Comparison of ENCODE assay signal across 15 cellular contexts in genomic region chr12:9758119-9758518, GRCh38. TPM values are rescaled to one million over a fixed set of nuclear protein-coding genes. Genes with fewer than 3 reads are reported as not detected.
DNase-seq lines count a peak whose midpoint lies in the region; ATAC-seq and TF ChIP-seq lines count a peak whose summit lies in the region.
"Had no signal": no experiment of that assay in that cellular context is flagged by ENCODE, and none has a peak within 500 bp of the region (broad histone marks: within the 10 kb centered on the region; RNA-seq: fewer than 3 reads in every experiment).

No MANE protein-coding gene starts in this region.

- peaks cover 47% of the 10 kb centered on the region for H3K4me1 ChIP-seq in CD8-positive, alpha-beta T cell (ENCODE audit: insufficient read depth, low read length)
- no peaks in the 10 kb centered on the region for H3K4me1 ChIP-seq in psoas muscle

- no peak for TF ChIP-seq CTCF in CD8-positive, alpha-beta T cell (IDR thresholded peaks at IDR 0.05)
- no peak for TF ChIP-seq CTCF in psoas muscle (IDR thresholded peaks at IDR 0.05)

- intact Hi-C loops in CD8-positive, alpha-beta T cell (cut with DNase I, micrococcal nuclease): loop anchor here in 1 of 2 experiments (10.0 kb wide), 1 partner anchor 607 kb away; no protein-coding TSS in a partner anchor
- intact Hi-C loops in activated T-helper 2 cell treated with anti-CD3 and anti-CD28 coated beads, Interferon-gamma antibody, Interleukin-2, Interleukin-4, amounts not matched to agents 10 μg/mL and 5 μg/mL and 100 μg/mL, durations not matched to agents 14 hours and 24 hours and 36 hours (cut with micrococcal nuclease): loop anchor here (1.0 kb wide), 1 partner anchor 8 kb away; no protein-coding TSS in a partner anchor
- intact Hi-C loops in psoas muscle (cut with DNase I): no loop called here

- peak overlapping the region; percentile 96 for H3K27ac Mint-ChIP-seq in CD8-positive, alpha-beta T cell
- peak overlapping the region; percentile 90 for H3K27ac Mint-ChIP-seq in activated T-helper 2 cell treated with anti-CD3 and anti-CD28 coated beads, Interferon-gamma antibody, Interleukin-2, Interleukin-4, amounts not matched to agents 10 μg/mL and 5 μg/mL and 100 μg/mL, durations not matched to agents 14 hours and 24 hours and 36 hours
- H3K27ac Mint-ChIP-seq: nephron had no signal

- H3K4me3 Mint-ChIP-seq in CD8-positive, alpha-beta T cell: peak overlapping the region; percentile 100
- peak overlapping the region; percentile 99 for H3K4me3 Mint-ChIP-seq in activated T-helper 2 cell treated with anti-CD3 and anti-CD28 coated beads, Interferon-gamma antibody, Interleukin-2, Interleukin-4, amounts not matched to agents 10 μg/mL and 5 μg/mL and 100 μg/mL, durations not matched to agents 14 hours and 24 hours and 36 hours (ENCODE audit: low read depth)
- H3K4me3 Mint-ChIP-seq: nephron had no signal

- CTCF ChIA-PET in CD8-positive, alpha-beta T cell (lab: Charles Lee): interaction anchor here (0.7 to 17.5 kb wide), 14 partner anchors 9 to 164 kb away, joined by 3 to 483 read pairs (median 3); no protein-coding TSS in a partner anchor

- no peaks in the 10 kb centered on the region for H3K9me3 ChIP-seq in CD8-positive, alpha-beta T cell (ENCODE audit: low read length)
- no peaks in the 10 kb centered on the region for H3K9me3 ChIP-seq in KOPT-K1 (ENCODE audit: insufficient read depth, low read length, poor library complexity, severe bottlenecking)
- no peaks in the 10 kb centered on the region for H3K9me3 ChIP-seq in psoas muscle

- H3K27me3 Mint-ChIP-seq in CD8-positive, alpha-beta T cell (ENCODE audit: low read depth): no peaks in the 10 kb centered on the region
- no peaks in the 10 kb centered on the region for H3K27me3 Mint-ChIP-seq in activated T-helper 2 cell treated with anti-CD3 and anti-CD28 coated beads, Interferon-gamma antibody, Interleukin-2, Interleukin-4, amounts not matched to agents 10 μg/mL and 5 μg/mL and 100 μg/mL, durations not matched to agents 14 hours and 24 hours and 36 hours (ENCODE audit: low read depth)

- 73 to 97% (median 93%) methylated on average over 3 of the region's 3 CpGs for WGBS in psoas muscle, 3 donors

- peak overlapping the region; percentile 98 for H3K27ac ChIP-seq in CD8-positive, alpha-beta T cell (ENCODE audit: low read depth, low read length)
- H3K27ac ChIP-seq in KOPT-K1 (ENCODE audit: low read depth, low read length, poor library complexity, severe bottlenecking): peak overlapping the region; percentile 94
- H3K27ac ChIP-seq in psoas muscle: no peak overlapping the region

- peaks cover 68% of the 10 kb centered on the region for H3K36me3 Mint-ChIP-seq in CD8-positive, alpha-beta T cell
- H3K36me3 Mint-ChIP-seq in activated T-helper 2 cell treated with anti-CD3 and anti-CD28 coated beads, Interferon-gamma antibody, Interleukin-2, Interleukin-4, amounts not matched to agents 10 μg/mL and 5 μg/mL and 100 μg/mL, durations not matched to agents 14 hours and 24 hours and 36 hours (ENCODE audit: low read depth): peaks cover 76% of the 10 kb centered on the region

- H3K36me3 ChIP-seq in CD8-positive, alpha-beta T cell (ENCODE audit: insufficient read depth, low read length): peaks cover 26% of the 10 kb centered on the region
- H3K36me3 ChIP-seq in KOPT-K1 (ENCODE audit: insufficient read depth, low read length) (peaks cover 37% of the 10 kb centered on the region), psoas muscle (ENCODE audit: insufficient read depth in 1 of 2, low read depth in 1 of 2) (no peaks in the 10 kb centered on the region)

- H3K9me3 Mint-ChIP-seq in CD8-positive, alpha-beta T cell: no peaks in the 10 kb centered on the region
- peaks cover 6% of the 10 kb centered on the region for H3K9me3 Mint-ChIP-seq in activated T-helper 2 cell treated with anti-CD3 and anti-CD28 coated beads, Interferon-gamma antibody, Interleukin-2, Interleukin-4, amounts not matched to agents 10 μg/mL and 5 μg/mL and 100 μg/mL, durations not matched to agents 14 hours and 24 hours and 36 hours
- H3K9me3 Mint-ChIP-seq: nephron had no signal

- no peaks in the 10 kb centered on the region for H3K27me3 ChIP-seq in CD8-positive, alpha-beta T cell (ENCODE audit: insufficient read depth, low read length)
- no peaks in the 10 kb centered on the region for H3K27me3 ChIP-seq in psoas muscle (ENCODE audit: insufficient read depth in 3 of 3, low read length in 2 of 3)

- peaks cover 65% of the 10 kb centered on the region for H3K4me1 Mint-ChIP-seq in CD8-positive, alpha-beta T cell (ENCODE audit: low read depth)
- peaks cover 52% of the 10 kb centered on the region for H3K4me1 Mint-ChIP-seq in activated T-helper 2 cell treated with anti-CD3 and anti-CD28 coated beads, Interferon-gamma antibody, Interleukin-2, Interleukin-4, amounts not matched to agents 10 μg/mL and 5 μg/mL and 100 μg/mL, durations not matched to agents 14 hours and 24 hours and 36 hours (ENCODE audit: low read depth)
- H3K4me1 Mint-ChIP-seq: nephron had no signal

- POLR2A ChIA-PET in CD8-positive, alpha-beta T cell (lab: Charles Lee): interaction anchor here (0.6 to 2.5 kb wide), 19 partner anchors 9 to 110 kb away, joined by 3 to 11 read pairs (median 4); partner anchors contain the start of gene CLEC2B

- no peak for DNase-seq in CD8-positive, alpha-beta T cell
- no peak for DNase-seq in activated T-helper 2 cell treated with anti-CD3 and anti-CD28 coated beads, Interferon-gamma antibody, Interleukin-2, Interleukin-4, amounts not matched to agents 10 μg/mL and 5 μg/mL and 100 μg/mL, durations not matched to agents 14 hours and 24 hours and 36 hours (ENCODE audit: low spot score)
- DNase-seq in psoas muscle (no peak), putamen (ENCODE audit: low spot score) (no peak), NCI-H2029 (lab: John Stamatoyannopoulos, UW) (no peak)
- DNase-seq: activated gamma-delta T cell, islet precursor cell, NCI-H2171 treated with DMSO at 0.1 percent for 48 hours had no signal

- no peak for ATAC-seq in CD8-positive, alpha-beta T cell
- ATAC-seq in psoas muscle: no peak
- no peak for ATAC-seq in GM18858 (IDR thresholded peaks at IDR 0.05; ENCODE audit: unreplicated experiment)
- no peak for ATAC-seq in HG03280 (IDR thresholded peaks at IDR 0.05; ENCODE audit: unreplicated experiment)
- ATAC-seq: HCT116 had no signal

- peak overlapping the region; percentile 67 for H3K4me3 ChIP-seq in CD8-positive, alpha-beta T cell (ENCODE audit: low read depth, low read length)
- H3K4me3 ChIP-seq in psoas muscle: peak overlapping the region; percentile 25

RNA-seq across cellular contexts. Expression of gene CD69, which starts 2.6 kb away (rescaled TPM):
- total RNA-seq in CD8-positive, alpha-beta T cell: 100 to 1,000 TPM; 502 to 504 TPM
- total RNA-seq in activated T-helper 2 cell treated with anti-CD3 and anti-CD28 coated beads, Interferon-gamma antibody, Interleukin-2, Interleukin-4, amounts not matched to agents 10 μg/mL and 5 μg/mL and 100 μg/mL, durations not matched to agents 14 hours and 24 hours and 36 hours: 70.9 and 72.2 TPM in 2 replicates
- total RNA-seq in psoas muscle: under 1 TPM; 0.22 to 0.82 (median 0.57) TPM
- polyA plus RNA-seq in psoas muscle: 1 to 10 TPM in 1 of 3 donors, under 1 TPM in 2; 0.13 to 1.1 (median 0.14) TPM
- total RNA-seq: LHCN-M2 had no signal

RNA-seq across cellular contexts. Expression of gene CLECL1, which starts 25.2 kb away (rescaled TPM):
- total RNA-seq in CD8-positive, alpha-beta T cell: 1 to 10 TPM; 1.1 to 1.4 TPM
- total RNA-seq in activated T-helper 2 cell treated with anti-CD3 and anti-CD28 coated beads, Interferon-gamma antibody, Interleukin-2, Interleukin-4, amounts not matched to agents 10 μg/mL and 5 μg/mL and 100 μg/mL, durations not matched to agents 14 hours and 24 hours and 36 hours: 16.8 and 17.2 TPM in 2 replicates
- total RNA-seq in psoas muscle: under 1 TPM in 1 of 4 donors, not detected in 3; 0.42 TPM
- polyA plus RNA-seq in psoas muscle: under 1 TPM in 2 of 3 donors, not detected in 1; 0.10 to 0.28 TPM
- total RNA-seq: LHCN-M2, skeletal muscle tissue had no signal

Comparison
In these comparisons a context has a peak if more than half of its experiments do, and no peak if none do; other contexts are left out.
1. RNA of gene CD69, which starts 2.6 kb away (total RNA-seq): 502 to 504 TPM in CD8-positive, alpha-beta T cell and 70.9 to 72.2 TPM in activated T-helper 2 cell treated with anti-CD3 and anti-CD28 coated beads, Interferon-gamma antibody, Interleukin-2, Interleukin-4, amounts not matched to agents 10 μg/mL and 5 μg/mL and 100 μg/mL, durations not matched to agents 14 hours and 24 hours and 36 hours; 0.22 to 0.82 TPM in psoas muscle; every median in the first group is over 10 times any median in the second.